In genomic region chr16:89687092-89687940, GRCh38 we compare ENCODE assay signal across 1 cellular context.
A peak's percentile ranks its signal among the peaks of the same experiment; 100 is the strongest.
TF ChIP-seq lines count a peak whose summit lies in the region.

No MANE protein-coding gene starts in this region.

TF ChIP-seq in HepG2, 621 proteins besides CTCF, POLR2A, EP300 and RAD21 (continued from another document and continues in another):
- TF ChIP-seq LBX2 (CRISPR knock-in tag; IDR thresholded peaks at IDR 0.05; ENCODE audit: borderline replicate concordance) (peak; percentile 92; the same call in 1 of the 2 replicates), ZNF558 (CRISPR knock-in tag; IDR thresholded peaks at IDR 0.05; ENCODE audit: borderline replicate concordance) (peak; percentile 76; the same call in 1 of the 2 replicates), GATAD1 (CRISPR knock-in tag; IDR thresholded peaks at IDR 0.05) (peak; percentile 82), AHR (CRISPR knock-in tag; IDR thresholded peaks at IDR 0.05) (no peak; the same call in 1 of the 2 replicates), NFYB (CRISPR knock-in tag; IDR thresholded peaks at IDR 0.05) (no peak; the same call in 1 of the 2 replicates), DNMT3B (CRISPR knock-in tag; conservative IDR thresholded peaks at IDR 0.05) (peak; percentile 90), NR2F1 (CRISPR knock-in tag; IDR thresholded peaks at IDR 0.05) (peak; percentile 20 to 50; a peak in 1 of 4 replicates), ZNF800 (CRISPR knock-in tag; IDR thresholded peaks at IDR 0.05) (peak; percentile 97), ZNF512 (CRISPR knock-in tag; IDR thresholded peaks at IDR 0.05) (peak; percentile 21; the same call in 1 of the 2 replicates), ZSCAN22 (CRISPR knock-in tag; IDR thresholded peaks at IDR 0.05) (peak; percentile 82; the same call in 1 of the 2 replicates), MTA1 (CRISPR knock-in tag; IDR thresholded peaks at IDR 0.05; ENCODE audit: borderline replicate concordance) (peak; percentile 92), ZNF619 (CRISPR knock-in tag; IDR thresholded peaks at IDR 0.05) (peak; percentile 91; the same call in 1 of the 2 replicates), FIP1L1 (IDR thresholded peaks at IDR 0.05; ENCODE audit: borderline replicate concordance, insufficient read depth, low read depth, low read length) (0 out of 2 replicates have a peak, but pooled peaks have one; percentile 86), PBX2 (CRISPR knock-in tag; IDR thresholded peaks at IDR 0.05) (peak; percentile 63), HNF4A (CRISPR knock-in tag; IDR thresholded peaks at IDR 0.05) (peak; percentile 99), POGK (CRISPR knock-in tag; conservative IDR thresholded peaks at IDR 0.05) (peak; percentile 91), ZBTB49 (CRISPR knock-in tag; IDR thresholded peaks at IDR 0.05; ENCODE audit: borderline replicate concordance) (no peak), LCORL (IDR thresholded peaks at IDR 0.05) (no peak), LCORL (CRISPR knock-in tag; IDR thresholded peaks at IDR 0.05) (peak; percentile 98), CSRNP1 (CRISPR knock-in tag; IDR thresholded peaks at IDR 0.05) (peak; percentile 99), ZEB1 (IDR thresholded peaks at IDR 0.05; ENCODE audit: insufficient replicate concordance, low read depth) (peak; percentile 98), ZBTB25 (CRISPR knock-in tag; IDR thresholded peaks at IDR 0.05) (peak; percentile 97), ZGPAT (CRISPR knock-in tag; IDR thresholded peaks at IDR 0.05) (peak; percentile 100), SP2 (CRISPR knock-in tag; IDR thresholded peaks at IDR 0.05) (0 out of 2 replicates have a peak, but pooled peaks have one; percentile 25), TBX3 (IDR thresholded peaks at IDR 0.05; ENCODE audit: borderline replicate concordance) (peak; percentile 72; the same call in 1 of the 2 replicates), ZNF570 (CRISPR knock-in tag; IDR thresholded peaks at IDR 0.05; ENCODE audit: borderline replicate concordance) (peak; percentile 91; the same call in 1 of the 2 replicates), PPARG (CRISPR knock-in tag; conservative IDR thresholded peaks at IDR 0.05) (peak; percentile 91), ZNF720 (CRISPR knock-in tag; IDR thresholded peaks at IDR 0.05) (no peak), ZNF468 (CRISPR knock-in tag; IDR thresholded peaks at IDR 0.05) (peak; percentile 77; the same call in 1 of the 2 replicates), ZFP36 (IDR thresholded peaks at IDR 0.05; ENCODE audit: borderline replicate concordance, low read depth, low read length, partially characterized antibody) (no peak), ZSCAN9 (CRISPR knock-in tag; IDR thresholded peaks at IDR 0.05; ENCODE audit: borderline replicate concordance) (peak; percentile 99), KDM6A (CRISPR knock-in tag; IDR thresholded peaks at IDR 0.05; ENCODE audit: low read depth) (peak; percentile 98), ZBTB2 (CRISPR knock-in tag; IDR thresholded peaks at IDR 0.05; ENCODE audit: low read depth) (peak; percentile 62), ZNF512B (CRISPR knock-in tag; IDR thresholded peaks at IDR 0.05; ENCODE audit: borderline replicate concordance) (peak; percentile 90; the same call in 1 of the 2 replicates), RXRB (CRISPR knock-in tag; IDR thresholded peaks at IDR 0.05; ENCODE audit: borderline replicate concordance) (peak; percentile 94), SRSF1 (optimal IDR thresholded peaks at IDR 0.05; ENCODE audit: low read depth, low read length) (no peak), ZBTB21 (CRISPR knock-in tag; IDR thresholded peaks at IDR 0.05) (peak; percentile 63; the same call in 1 of the 2 replicates), NBN (conservative IDR thresholded peaks at IDR 0.05) (no peak)
